ENCODE assay signal across 1 cellular context in the genomic region with DNA sequence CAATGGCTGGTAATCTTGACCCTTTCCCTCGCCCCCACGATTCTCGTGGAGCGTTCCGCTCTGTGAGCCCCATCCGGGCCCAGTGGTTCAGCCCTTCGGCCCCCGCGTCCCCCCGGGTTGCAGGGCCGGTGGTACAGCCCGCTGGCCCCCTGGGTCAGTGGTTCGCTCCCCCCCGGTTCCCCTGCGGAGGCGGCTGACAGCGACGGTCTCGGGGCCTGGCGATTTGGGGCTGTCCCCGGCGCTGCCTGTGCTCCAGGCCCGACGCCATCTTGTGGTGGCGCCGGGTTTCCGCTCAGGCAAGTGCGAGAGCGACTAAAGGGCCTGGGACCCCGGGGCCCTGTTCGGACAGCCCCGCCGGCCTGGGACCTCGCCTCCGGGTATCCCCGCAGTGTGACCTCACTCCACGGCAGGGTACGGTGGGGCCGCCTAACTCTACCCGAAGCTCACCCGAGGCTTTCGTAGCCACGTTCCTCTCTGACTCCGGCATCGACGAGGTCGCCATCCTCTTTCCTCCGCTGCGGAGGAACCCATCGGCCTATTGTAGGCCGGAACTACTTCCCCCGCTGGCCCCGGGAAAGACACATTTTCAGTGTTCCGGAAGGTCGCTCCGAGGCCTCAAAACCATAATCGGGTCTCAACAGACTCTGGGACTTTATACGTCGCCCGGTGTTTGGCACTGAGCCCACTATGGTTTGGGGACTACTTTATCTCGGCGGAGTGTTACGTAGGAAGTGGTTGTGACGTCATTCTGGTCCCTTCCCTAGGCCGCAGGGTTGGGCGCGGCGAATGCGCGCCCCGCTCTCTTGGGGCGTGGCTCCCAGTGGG.
A peak's percentile ranks its signal among the peaks of the same experiment; 100 is the strongest.
TF ChIP-seq lines count a peak whose summit lies in the region.

A gene with protein sequence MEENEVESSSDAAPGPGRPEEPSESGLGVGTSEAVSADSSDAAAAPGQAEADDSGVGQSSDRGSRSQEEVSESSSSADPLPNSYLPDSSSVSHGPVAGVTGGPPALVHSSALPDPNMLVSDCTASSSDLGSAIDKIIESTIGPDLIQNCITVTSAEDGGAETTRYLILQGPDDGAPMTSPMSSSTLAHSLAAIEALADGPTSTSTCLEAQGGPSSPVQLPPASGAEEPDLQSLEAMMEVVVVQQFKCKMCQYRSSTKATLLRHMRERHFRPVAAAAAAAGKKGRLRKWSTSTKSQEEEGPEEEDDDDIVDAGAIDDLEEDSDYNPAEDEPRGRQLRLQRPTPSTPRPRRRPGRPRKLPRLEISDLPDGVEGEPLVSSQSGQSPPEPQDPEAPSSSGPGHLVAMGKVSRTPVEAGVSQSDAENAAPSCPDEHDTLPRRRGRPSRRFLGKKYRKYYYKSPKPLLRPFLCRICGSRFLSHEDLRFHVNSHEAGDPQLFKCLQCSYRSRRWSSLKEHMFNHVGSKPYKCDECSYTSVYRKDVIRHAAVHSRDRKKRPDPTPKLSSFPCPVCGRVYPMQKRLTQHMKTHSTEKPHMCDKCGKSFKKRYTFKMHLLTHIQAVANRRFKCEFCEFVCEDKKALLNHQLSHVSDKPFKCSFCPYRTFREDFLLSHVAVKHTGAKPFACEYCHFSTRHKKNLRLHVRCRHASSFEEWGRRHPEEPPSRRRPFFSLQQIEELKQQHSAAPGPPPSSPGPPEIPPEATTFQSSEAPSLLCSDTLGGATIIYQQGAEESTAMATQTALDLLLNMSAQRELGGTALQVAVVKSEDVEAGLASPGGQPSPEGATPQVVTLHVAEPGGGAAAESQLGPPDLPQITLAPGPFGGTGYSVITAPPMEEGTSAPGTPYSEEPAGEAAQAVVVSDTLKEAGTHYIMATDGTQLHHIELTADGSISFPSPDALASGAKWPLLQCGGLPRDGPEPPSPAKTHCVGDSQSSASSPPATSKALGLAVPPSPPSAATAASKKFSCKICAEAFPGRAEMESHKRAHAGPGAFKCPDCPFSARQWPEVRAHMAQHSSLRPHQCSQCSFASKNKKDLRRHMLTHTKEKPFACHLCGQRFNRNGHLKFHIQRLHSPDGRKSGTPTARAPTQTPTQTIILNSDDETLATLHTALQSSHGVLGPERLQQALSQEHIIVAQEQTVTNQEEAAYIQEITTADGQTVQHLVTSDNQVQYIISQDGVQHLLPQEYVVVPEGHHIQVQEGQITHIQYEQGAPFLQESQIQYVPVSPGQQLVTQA (N-terminal part only) (minus strand): TSS at position 529 of the 825 bp plus-strand sequence. CDS start 793 bp downstream, outside the sequence.

TF ChIP-seq in SK-N-SH treated with all-trans-retinoic acid at 6 μM for 48 hours, 23 proteins besides CTCF, POLR2A, EP300 and RAD21 (continued from another document):
- no peak for TF ChIP-seq ZNF70 (CRISPR knock-in tag; IDR thresholded peaks at IDR 0.05)
- TF ChIP-seq, protein P1, sequence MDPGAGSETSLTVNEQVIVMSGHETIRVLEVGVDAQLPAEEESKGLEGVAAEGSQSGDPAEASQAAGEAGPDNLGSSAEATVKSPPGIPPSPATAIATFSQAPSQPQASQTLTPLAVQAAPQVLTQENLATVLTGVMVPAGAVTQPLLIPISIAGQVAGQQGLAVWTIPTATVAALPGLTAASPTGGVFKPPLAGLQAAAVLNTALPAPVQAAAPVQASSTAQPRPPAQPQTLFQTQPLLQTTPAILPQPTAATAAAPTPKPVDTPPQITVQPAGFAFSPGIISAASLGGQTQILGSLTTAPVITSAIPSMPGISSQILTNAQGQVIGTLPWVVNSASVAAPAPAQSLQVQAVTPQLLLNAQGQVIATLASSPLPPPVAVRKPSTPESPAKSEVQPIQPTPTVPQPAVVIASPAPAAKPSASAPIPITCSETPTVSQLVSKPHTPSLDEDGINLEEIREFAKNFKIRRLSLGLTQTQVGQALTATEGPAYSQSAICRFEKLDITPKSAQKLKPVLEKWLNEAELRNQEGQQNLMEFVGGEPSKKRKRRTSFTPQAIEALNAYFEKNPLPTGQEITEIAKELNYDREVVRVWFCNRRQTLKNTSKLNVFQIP (CRISPR knock-in tag; IDR thresholded peaks at IDR 0.05; ENCODE audit: borderline replicate concordance, low read depth) = 0 out of 2 replicates have a peak, but pooled peaks have one; percentile 56
- TF ChIP-seq, protein P2, sequence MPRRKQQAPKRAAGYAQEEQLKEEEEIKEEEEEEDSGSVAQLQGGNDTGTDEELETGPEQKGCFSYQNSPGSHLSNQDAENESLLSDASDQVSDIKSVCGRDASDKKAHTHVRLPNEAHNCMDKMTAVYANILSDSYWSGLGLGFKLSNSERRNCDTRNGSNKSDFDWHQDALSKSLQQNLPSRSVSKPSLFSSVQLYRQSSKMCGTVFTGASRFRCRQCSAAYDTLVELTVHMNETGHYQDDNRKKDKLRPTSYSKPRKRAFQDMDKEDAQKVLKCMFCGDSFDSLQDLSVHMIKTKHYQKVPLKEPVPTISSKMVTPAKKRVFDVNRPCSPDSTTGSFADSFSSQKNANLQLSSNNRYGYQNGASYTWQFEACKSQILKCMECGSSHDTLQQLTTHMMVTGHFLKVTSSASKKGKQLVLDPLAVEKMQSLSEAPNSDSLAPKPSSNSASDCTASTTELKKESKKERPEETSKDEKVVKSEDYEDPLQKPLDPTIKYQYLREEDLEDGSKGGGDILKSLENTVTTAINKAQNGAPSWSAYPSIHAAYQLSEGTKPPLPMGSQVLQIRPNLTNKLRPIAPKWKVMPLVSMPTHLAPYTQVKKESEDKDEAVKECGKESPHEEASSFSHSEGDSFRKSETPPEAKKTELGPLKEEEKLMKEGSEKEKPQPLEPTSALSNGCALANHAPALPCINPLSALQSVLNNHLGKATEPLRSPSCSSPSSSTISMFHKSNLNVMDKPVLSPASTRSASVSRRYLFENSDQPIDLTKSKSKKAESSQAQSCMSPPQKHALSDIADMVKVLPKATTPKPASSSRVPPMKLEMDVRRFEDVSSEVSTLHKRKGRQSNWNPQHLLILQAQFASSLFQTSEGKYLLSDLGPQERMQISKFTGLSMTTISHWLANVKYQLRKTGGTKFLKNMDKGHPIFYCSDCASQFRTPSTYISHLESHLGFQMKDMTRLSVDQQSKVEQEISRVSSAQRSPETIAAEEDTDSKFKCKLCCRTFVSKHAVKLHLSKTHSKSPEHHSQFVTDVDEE (CRISPR knock-in tag; IDR thresholded peaks at IDR 0.05) = no peak
